Comparison of ENCODE assay signal across 13 cellular contexts in genomic region chr7:76310102-76310957, GRCh38. TPM values are rescaled to one million over a fixed set of nuclear protein-coding genes. Genes with fewer than 3 reads are reported as not detected.
DNase-seq lines count a peak whose midpoint lies in the region; ATAC-seq, FAIRE-seq and TF ChIP-seq lines count a peak whose summit lies in the region.
"Had no signal": no experiment of that assay in that cellular context is flagged by ENCODE, and none has a peak within 500 bp of the region (broad histone marks: within the 10 kb centered on the region; RNA-seq: fewer than 3 reads in every experiment).

No MANE protein-coding gene starts in this region.

- no peaks in the 10 kb centered on the region for H3K27me3 ChIP-seq in right lobe of liver

- ATAC-seq in A549: no peak
- peak; percentile 59 to 77 (median 66) for ATAC-seq in right lobe of liver
- no peak for ATAC-seq in activated T-cell treated with anti-CD3 and anti-CD28 coated beads, Interleukin-2, amount 50 U/mL, for 72 hours (replicated peaks in 1 of 2)

- H3K9me3 ChIP-seq in A549 (no peaks in the 10 kb centered on the region), right lobe of liver (no peaks in the 10 kb centered on the region)

- TF ChIP-seq CTCF in A549 (IDR thresholded peaks at IDR 0.05) (no peak), right lobe of liver (IDR thresholded peaks at IDR 0.05) (no peak)

- no peak for FAIRE-seq in A549 (lab: Jason Lieb, UNC)
- FAIRE-seq: colon, GM19239 had no signal

- H3K4me1 Mint-ChIP-seq in activated T-cell treated with anti-CD3 and anti-CD28 coated beads, Interleukin-2, amount 50 U/mL, for 72 hours (ENCODE audit: low read depth): peaks cover 10% of the 10 kb centered on the region
- H3K4me1 Mint-ChIP-seq in activated naive CD8-positive, alpha-beta T cell treated with anti-CD3 and anti-CD28 coated beads for 36 hours: peaks cover 4% of the 10 kb centered on the region

- no peak overlapping the region for H3K27ac Mint-ChIP-seq in activated T-cell treated with anti-CD3 and anti-CD28 coated beads, Interleukin-2, amount 50 U/mL, for 72 hours
- no peak overlapping the region for H3K27ac Mint-ChIP-seq in activated naive CD8-positive, alpha-beta T cell treated with anti-CD3 and anti-CD28 coated beads for 36 hours
- H3K27ac Mint-ChIP-seq: B cell, memory B cell had no signal

- no peaks in the 10 kb centered on the region for H3K36me3 ChIP-seq in right lobe of liver

- 59% methylated on average over 21 of the region's 21 CpGs for WGBS in A549 (ENCODE audit: missing lambda C conversion rate)
- 36% methylated on average over 4 of the region's 21 CpGs for WGBS in right lobe of liver (ENCODE audit: insufficient coverage, low coverage, low lambda C conversion rate, missing lambda C conversion rate)

- TF ChIP-seq EP300 in A549 (IDR thresholded peaks at IDR 0.05): no peak

- TF ChIP-seq POLR2A in A549 (IDR thresholded peaks at IDR 0.05; ENCODE audit: low read length) (no peak), right lobe of liver (IDR thresholded peaks at IDR 0.05) (no peak)

- DNase-seq in A549 (ENCODE audit: low read depth in 1 of 2, low spot score in 1 of 2): no peak
- peak; percentile 37 for DNase-seq in NCI-H187 treated with DMSO at 0.1 percent for 48 hours (lab: John Stamatoyannopoulos, UW)
- DNase-seq in anterior cingulate cortex (lab: John Stamatoyannopoulos, UW): peak in 52 of 58 donors; percentile 12 to 88 (median 58)
- peak; percentile 87 to 97 (median 93) for DNase-seq in right lobe of liver
- DNase-seq in central memory CD4-positive, alpha-beta T cell: no peak
- no peak for DNase-seq in stimulated activated CD4-positive, alpha-beta T cell treated with anti-CD3 and anti-CD28 coated beads, Interleukin-2, amount 100 ng/mL, for 24 hours
- DNase-seq in activated T-cell treated with anti-CD3 and anti-CD28 coated beads, Interleukin-2, amount 50 U/mL, for 72 hours: no peak
- no peak for DNase-seq in activated naive CD8-positive, alpha-beta T cell treated with anti-CD3 and anti-CD28 coated beads for 36 hours
- DNase-seq: stimulated activated CD8-positive, alpha-beta memory T cell treated with anti-CD3 and anti-CD28 coated beads, Interleukin-4, amount 100 ng/mL, for 48 hours had no signal

- H3K4me2 ChIP-seq in A549: peak overlapping the region; percentile 46

- POLR2A ChIA-PET in A549 (lab: Yijun Ruan, JAX): no interaction called here

- H3K27ac ChIP-seq in A549 (peak overlapping the region; percentile 59 to 79; a peak in 5 of 6 replicates), right lobe of liver (peak overlapping the region; percentile 57 to 78 (median 71))

- H3K4me1 ChIP-seq in A549 (peaks cover 40% of the 10 kb centered on the region), right lobe of liver (peaks cover 0 to 29% (median 10%) of the 10 kb centered on the region in 4 donors)

- H3K4me3 Mint-ChIP-seq in activated T-cell treated with anti-CD3 and anti-CD28 coated beads, Interleukin-2, amount 50 U/mL, for 72 hours: no peak overlapping the region
- H3K4me3 Mint-ChIP-seq in activated naive CD8-positive, alpha-beta T cell treated with anti-CD3 and anti-CD28 coated beads for 36 hours: no peak overlapping the region
- H3K4me3 Mint-ChIP-seq: B cell, memory B cell had no signal

- no peak overlapping the region for H3K4me3 ChIP-seq in A549
- no peak overlapping the region for H3K4me3 ChIP-seq in right lobe of liver

- H3K9me3 Mint-ChIP-seq in activated T-cell treated with anti-CD3 and anti-CD28 coated beads, Interleukin-2, amount 50 U/mL, for 72 hours: no peaks in the 10 kb centered on the region
- H3K9me3 Mint-ChIP-seq in activated naive CD8-positive, alpha-beta T cell treated with anti-CD3 and anti-CD28 coated beads for 36 hours: no peaks in the 10 kb centered on the region
- H3K9me3 Mint-ChIP-seq: memory B cell had no signal

- intact Hi-C loops in right lobe of liver (cut with DNase I): no loop called here

- CTCF ChIA-PET in A549 (lab: Yijun Ruan, JAX): interaction anchor here (7.7 to 27.1 kb wide), 4 partner anchors 17 to 132 kb away, joined by 59 to 764 read pairs (median 144); partner anchors contain the start of gene HSPB1

- no peaks in the 10 kb centered on the region for H3K27me3 Mint-ChIP-seq in activated T-cell treated with anti-CD3 and anti-CD28 coated beads, Interleukin-2, amount 50 U/mL, for 72 hours (ENCODE audit: low read depth)
- H3K27me3 Mint-ChIP-seq in activated naive CD8-positive, alpha-beta T cell treated with anti-CD3 and anti-CD28 coated beads for 36 hours: no peaks in the 10 kb centered on the region
- H3K27me3 Mint-ChIP-seq: B cell, memory B cell had no signal

- no peak for TF ChIP-seq RAD21 in A549 (conservative IDR thresholded peaks at IDR 0.05 in 1 of 2, IDR thresholded peaks at IDR 0.05 in 1 of 2)

- no peaks in the 10 kb centered on the region for H3K36me3 Mint-ChIP-seq in activated T-cell treated with anti-CD3 and anti-CD28 coated beads, Interleukin-2, amount 50 U/mL, for 72 hours (ENCODE audit: insufficient read depth in 2 of 2)
- H3K36me3 Mint-ChIP-seq in activated naive CD8-positive, alpha-beta T cell treated with anti-CD3 and anti-CD28 coated beads for 36 hours: no peaks in the 10 kb centered on the region
- H3K36me3 Mint-ChIP-seq: memory B cell had no signal

TF ChIP-seq in A549, 52 proteins besides CTCF, POLR2A, EP300 and RAD21 (continues in another document):
- TF ChIP-seq E2F6 (IDR thresholded peaks at IDR 0.05; ENCODE audit: borderline replicate concordance, low read depth): no peak
- no peak for TF ChIP-seq GATA3 (IDR thresholded peaks at IDR 0.05; ENCODE audit: borderline replicate concordance)
- TF ChIP-seq KDM5A (IDR thresholded peaks at IDR 0.05): no peak
- no peak for TF ChIP-seq RFX5 (IDR thresholded peaks at IDR 0.05)
- TF ChIP-seq ZFP36 (IDR thresholded peaks at IDR 0.05; ENCODE audit: borderline replicate concordance, partially characterized antibody): no peak
- TF ChIP-seq CBX8 (IDR thresholded peaks at IDR 0.05): no peak
- no peak for TF ChIP-seq ZNF302 (CRISPR knock-in tag; IDR thresholded peaks at IDR 0.05)
- no peak for TF ChIP-seq BCL3 (IDR thresholded peaks at IDR 0.05)
- TF ChIP-seq CEBPB (IDR thresholded peaks at IDR 0.05): no peak
- no peak for TF ChIP-seq HMGXB4 (CRISPR knock-in tag; IDR thresholded peaks at IDR 0.05; ENCODE audit: borderline replicate concordance)
- no peak for TF ChIP-seq FOXS1 (CRISPR knock-in tag; IDR thresholded peaks at IDR 0.05)
- no peak for TF ChIP-seq PHF8 (IDR thresholded peaks at IDR 0.05; ENCODE audit: borderline replicate concordance, low read depth)
- TF ChIP-seq HOXB5 (CRISPR knock-in tag; IDR thresholded peaks at IDR 0.05): no peak

RNA-seq across cellular contexts. Expression of gene HSPB1, which starts 7.9 kb away (rescaled TPM):
- polyA plus RNA-seq in A549 (2011; rRNA removed) (185 and 209 TPM in 2 replicates), A549 (2017; fragmentation: RNase III; extraction: RNeasy Plus Mini Kit Qiagen cat#74134 plus additional on column Dnase treatment) (547 to 666 TPM (median 620 TPM) in 3 replicates)
- 1,409 and 1,648 TPM in 2 replicates for polyA plus RNA-seq in A549 (2012; cell fraction: cytosol; rRNA removed)
- polyA plus RNA-seq in A549 (2012; cell fraction: nucleus; rRNA removed): 1,259 and 1,748 TPM in 2 replicates
- 41.9 and 74.6 TPM in 2 replicates for polyA minus RNA-seq in A549 (2011; rRNA and poly(A)+ RNA removed)
- 100 to 1,000 TPM in 5 of 6 experiments, 10 to 100 TPM in 1; 64.4 to 275 (median 234) TPM for total RNA-seq in right lobe of liver
- 10 to 100 TPM; 39.7 to 42.0 TPM for total RNA-seq in activated T-cell treated with anti-CD3 and anti-CD28 coated beads, Interleukin-2, amount 50 U/mL, for 72 hours
- total RNA-seq in activated naive CD8-positive, alpha-beta T cell treated with anti-CD3 and anti-CD28 coated beads for 36 hours: 100 to 1,000 TPM in 1 of 2 experiments, 10 to 100 TPM in 1; 96.7 to 102 TPM

RNA-seq across cellular contexts. Expression of gene YWHAG, which starts 48.5 kb away (rescaled TPM):
- polyA plus RNA-seq in A549 (2011; rRNA removed): 140 and 141 TPM in 2 replicates
- 45.1 and 50.9 TPM in 2 replicates for polyA plus RNA-seq in A549 (2012; cell fraction: cytosol; rRNA removed)
- 40.3 and 49.7 TPM in 2 replicates for polyA plus RNA-seq in A549 (2012; cell fraction: nucleus; rRNA removed)
- 295 to 306 TPM (median 302 TPM) in 3 replicates for polyA plus RNA-seq in A549 (2017; fragmentation: RNase III; extraction: RNeasy Plus Mini Kit Qiagen cat#74134 plus additional on column Dnase treatment)
- 131 and 145 TPM in 2 replicates for polyA minus RNA-seq in A549 (2011; rRNA and poly(A)+ RNA removed)
- total RNA-seq in right lobe of liver: 10 to 100 TPM; 43.5 to 69.1 (median 58.4) TPM
- 100 to 1,000 TPM; 107 to 120 TPM for total RNA-seq in activated T-cell treated with anti-CD3 and anti-CD28 coated beads, Interleukin-2, amount 50 U/mL, for 72 hours
- 100 to 1,000 TPM; 155 to 157 TPM for total RNA-seq in activated naive CD8-positive, alpha-beta T cell treated with anti-CD3 and anti-CD28 coated beads for 36 hours

Comparison
In these comparisons a context has a peak if more than half of its experiments do, and no peak if none do; other contexts are left out.
1. ATAC-seq: peak in right lobe of liver (4 of 4); none in A549 (0 of 2) and activated T-cell treated with anti-CD3 and anti-CD28 coated beads, Interleukin-2, amount 50 U/mL, for 72 hours (0 of 2).
2. DNase-seq: peak in NCI-H187 treated with DMSO at 0.1 percent for 48 hours (single experiment), anterior cingulate cortex (52 of 58) and right lobe of liver (3 of 3); none in A549 (0 of 2), central memory CD4-positive, alpha-beta T cell (single experiment), stimulated activated CD4-positive, alpha-beta T cell treated with anti-CD3 and anti-CD28 coated beads, Interleukin-2, amount 100 ng/mL, for 24 hours (0 of 2), activated T-cell treated with anti-CD3 and anti-CD28 coated beads, Interleukin-2, amount 50 U/mL, for 72 hours (0 of 2) and activated naive CD8-positive, alpha-beta T cell treated with anti-CD3 and anti-CD28 coated beads for 36 hours (single experiment).